In genomic region chr3:12994357-12994606, GRCh38 we compare ENCODE assay signal across 8 cellular contexts.
DNase-seq lines count a peak whose midpoint lies in the region; ATAC-seq and TF ChIP-seq lines count a peak whose summit lies in the region.

No MANE protein-coding gene starts in this region.

- peak overlapping the region; percentile 83 to 92 (median 87) for H3K27ac ChIP-seq in stomach

- no peak for TF ChIP-seq POLR2A in stomach (IDR thresholded peaks at IDR 0.05)

- H3K4me3 ChIP-seq in kidney epithelial cell (ENCODE audit: low read depth, low read length) (peak overlapping the region; percentile 47), stomach (peak overlapping the region; percentile 74 to 95 (median 86))

- TF ChIP-seq CTCF in GM10248 (IDR thresholded peaks at IDR 0.05; ENCODE audit: control extremely low read depth, extremely low read depth, low read depth, missing control alignments) (no peak), kidney epithelial cell (IDR thresholded peaks at IDR 0.05; ENCODE audit: insufficient read depth, low read length, poor library complexity, severe bottlenecking) (no peak), stomach (IDR thresholded peaks at IDR 0.05) (no peak)

- no peak for TF ChIP-seq EP300 in stomach (IDR thresholded peaks at IDR 0.05)

- H3K36me3 ChIP-seq in kidney epithelial cell (ENCODE audit: control insufficient read depth, insufficient read depth, low read length) (no peaks in the 10 kb centered on the region), stomach (no peaks in the 10 kb centered on the region)

- no peaks in the 10 kb centered on the region for H3K9me3 ChIP-seq in stomach

- WGBS in stomach, 5 donors: 0 to 3% (median 1%) methylated on average over 11 to 25 of the region's 25 CpGs; no CpG with 5 or more reads in 1 of the 5 donors

- CTCF ChIA-PET in GM10248 (lab: Yijun Ruan, JAX): interaction anchor here (0.7 to 9.2 kb wide), 11 partner anchors 11 to 407 kb away, joined by 3 to 131 read pairs (median 9); partner anchors contain the start of gene RPL32

- ATAC-seq in HG03354 (IDR thresholded peaks at IDR 0.05; ENCODE audit: poor library complexity, severe bottlenecking, unreplicated experiment) (peak; percentile 35), HG02678 (IDR thresholded peaks at IDR 0.05; ENCODE audit: unreplicated experiment) (no peak)

- peaks cover 13 to 71% (median 41%) of the 10 kb centered on the region in 4 donors for H3K4me1 ChIP-seq in stomach

- H3K27me3 ChIP-seq in kidney epithelial cell (ENCODE audit: control insufficient read depth, insufficient read depth, low read length): peaks cover 6% of the 10 kb centered on the region
- no peaks in the 10 kb centered on the region for H3K27me3 ChIP-seq in stomach

- intact Hi-C loops in stomach (cut with DNase I; ENCODE audit: low total_unique reads): no loop called here

- POLR2A ChIA-PET in GM10248 (lab: Yijun Ruan, JAX): no interaction called here

- DNase-seq in GM10248 (ENCODE audit: extremely low spot score) (peak; percentile 54), astrocyte of the hippocampus (ENCODE audit: low read depth, low spot score) (peak; percentile 62), kidney epithelial cell (ENCODE audit: low read depth) (no peak), stomach (peak; percentile 58), ecto neural progenitor cell (ENCODE audit: low spot score) (no peak), NCI-H446 (lab: John Stamatoyannopoulos, UW) (no peak)

Comparison
In these comparisons a context has a peak if more than half of its experiments do, and no peak if none do; other contexts are left out.
1. DNase-seq: peak in GM10248 (single experiment), astrocyte of the hippocampus (single experiment) and stomach (single experiment); none in kidney epithelial cell (single experiment), ecto neural progenitor cell (single experiment) and NCI-H446 (0 of 2).